8 cellular contexts compared by ENCODE assay signal in genomic region chr4:139295317-139296299, GRCh38. TPM values are rescaled to one million over a fixed set of nuclear protein-coding genes. Genes with fewer than 3 reads are reported as not detected.
DNase-seq lines count a peak whose midpoint lies in the region; ATAC-seq and TF ChIP-seq lines count a peak whose summit lies in the region.

No MANE protein-coding gene starts in this region.

- no TSS peak for BruUV-seq in Panc1 (replicated peaks; lab: Mats Ljungman, UMichigan)

- CTCF ChIA-PET in Panc1 (lab: Charles Lee) = interaction anchor here (0.6 to 1.4 kb wide), 5 partner anchors 15 to 265 kb away, joined by 3 to 8 read pairs (median 3); partner anchors contain the start of gene MGARP

- no peaks in the 10 kb centered on the region for H3K27me3 Mint-ChIP-seq in natural killer cell (ENCODE audit: low read depth in 2 of 2)

- H3K4me3 Mint-ChIP-seq in natural killer cell = peak overlapping the region; percentile 97

- peaks cover 23% of the 10 kb centered on the region for H3K79me2 ChIP-seq in DND-41 (ENCODE audit: insufficient read depth, low read length)
- peaks cover 4% of the 10 kb centered on the region for H3K79me2 ChIP-seq in fibroblast of lung (ENCODE audit: control insufficient read depth, insufficient read depth, low read length)

- H3K4me1 Mint-ChIP-seq in natural killer cell = peaks cover 21 to 25% of the 10 kb centered on the region in 2 donors

- H3K36me3 ChIP-seq in DND-41 (ENCODE audit: insufficient read depth, low read length) (peaks cover 33% of the 10 kb centered on the region), KOPT-K1 (ENCODE audit: insufficient read depth, low read length) (peaks cover 30% of the 10 kb centered on the region), Panc1 (ENCODE audit: control insufficient read depth, insufficient read depth, low read length) (peaks cover 7% of the 10 kb centered on the region), fibroblast of lung (ENCODE audit: control insufficient read depth, insufficient read depth, low read length) (no peaks in the 10 kb centered on the region)

- TF ChIP-seq CTCF in DND-41 (IDR thresholded peaks at IDR 0.05; ENCODE audit: borderline replicate concordance, extremely low read depth, low read length, poor library complexity, severe bottlenecking) (peak; percentile 98), Panc1 (IDR thresholded peaks at IDR 0.05) (peak; percentile 91), fibroblast of lung (conservative IDR thresholded peaks at IDR 0.05 in 1 of 2, IDR thresholded peaks at IDR 0.05 in 1 of 2; ENCODE audit: low read depth in 1 of 2, low read length in 2 of 2) (peak; percentile 84 to 87), natural killer cell (IDR thresholded peaks at IDR 0.05) (peak; percentile 95)

- DNase-seq in DND-41 (peak; percentile 97), Panc1 (ENCODE audit: low read depth, low spot score) (peak; percentile 64), activated T-helper 1 cell treated with Interleukin-2 at 50 U/mL for 16 hours (ENCODE audit: low read depth) (peak; percentile 96), fibroblast of lung (ENCODE audit: low read depth in 2 of 2) (peak; percentile 89 to 93), natural killer cell (peak; percentile 99)
- peak; percentile 81 to 95 (median 94) for DNase-seq in stimulated activated naive CD4-positive, alpha-beta T cell (lab: John Stamatoyannopoulos, UW)

- H3K4me3 ChIP-seq in DND-41 (ENCODE audit: low read depth in 1 of 2, low read length in 2 of 2) = peak overlapping the region; percentile 75 to 94
- H3K4me3 ChIP-seq in Panc1 (ENCODE audit: low read depth in 2 of 2, low read length in 2 of 2) = peak overlapping the region; percentile 71 to 90
- H3K4me3 ChIP-seq in fibroblast of lung (replicated peaks in 1 of 4; ENCODE audit: control extremely low read depth in 1 of 4, insufficient read depth in 1 of 4, low read depth in 3 of 4, low read length in 4 of 4) = peak overlapping the region; percentile 55 to 89 (median 76)

- H3K4me2 ChIP-seq in DND-41 (ENCODE audit: insufficient read depth, low read length) (peak overlapping the region; percentile 73), fibroblast of lung (ENCODE audit: extremely low read depth, insufficient read depth, low read length) (peak overlapping the region; percentile 98)

- intact Hi-C loops in Panc1 (cut with micrococcal nuclease; ENCODE audit: unreplicated experiment) (loop anchor here (1.0 kb wide), 1 partner anchor 66 kb away; no protein-coding TSS in a partner anchor), natural killer cell (cut with micrococcal nuclease) (loop anchor here (1.0 kb wide), 3 partner anchors 66 to 265 kb away; no protein-coding TSS in a partner anchor)

- H3K27ac ChIP-seq in DND-41 (ENCODE audit: low read length) (peak overlapping the region; percentile 93), KOPT-K1 (ENCODE audit: low read depth, low read length, poor library complexity, severe bottlenecking) (peak overlapping the region; percentile 80), Panc1 (ENCODE audit: low read length) (peak overlapping the region; percentile 90), fibroblast of lung (ENCODE audit: insufficient read depth, low read length) (peak overlapping the region; percentile 79)

- H3K9me3 ChIP-seq in DND-41 (ENCODE audit: insufficient read depth, low read length, severe bottlenecking) = no peaks in the 10 kb centered on the region
- H3K9me3 ChIP-seq in KOPT-K1 (ENCODE audit: insufficient read depth, low read length, poor library complexity, severe bottlenecking) = no peaks in the 10 kb centered on the region
- no peaks in the 10 kb centered on the region for H3K9me3 ChIP-seq in Panc1 (ENCODE audit: control insufficient read depth, insufficient read depth, low read depth, low read length)
- no peaks in the 10 kb centered on the region for H3K9me3 ChIP-seq in fibroblast of lung (ENCODE audit: control insufficient read depth, insufficient read depth, low read depth, low read length)

- in situ Hi-C loops in Panc1 (cut with HindIII; ENCODE audit: low pct_unique_long_range_greater_than_20kb, low sequenced_read_pairs) = no loop called here

- no peaks in the 10 kb centered on the region for H3K9me3 Mint-ChIP-seq in natural killer cell

- peak; percentile 97 for ATAC-seq in DND-41 (ENCODE audit: insufficient read depth, low read depth)
- peak; percentile 90 for ATAC-seq in GM21786 (IDR thresholded peaks at IDR 0.05; ENCODE audit: unreplicated experiment)
- ATAC-seq in Panc1 = peak; percentile 98
- peak; percentile 94 to 99 (median 97) for ATAC-seq in natural killer cell

- peaks cover 48% of the 10 kb centered on the region for H3K4me1 ChIP-seq in DND-41 (ENCODE audit: insufficient read depth, low read length)
- peaks cover 11% of the 10 kb centered on the region; the same call in 1 of the 2 replicates for H3K4me1 ChIP-seq in Panc1 (ENCODE audit: control insufficient read depth, insufficient read depth, low read length)
- peaks cover 14% of the 10 kb centered on the region for H3K4me1 ChIP-seq in fibroblast of lung (ENCODE audit: control insufficient read depth, extremely low read depth, insufficient read depth, low read length)

- H3K27me3 ChIP-seq in DND-41 (ENCODE audit: insufficient read depth, low read length, poor library complexity) (no peaks in the 10 kb centered on the region), Panc1 (ENCODE audit: control insufficient read depth, insufficient read depth, low read length) (no peaks in the 10 kb centered on the region), fibroblast of lung (ENCODE audit: control insufficient read depth, insufficient read depth, low read length) (no peaks in the 10 kb centered on the region)

- H3K9ac ChIP-seq in DND-41 (ENCODE audit: low read depth, low read length) (peak overlapping the region; percentile 83), fibroblast of lung (ENCODE audit: insufficient read depth, low read length) (peak overlapping the region; percentile 81)

- no peaks in the 10 kb centered on the region for H4K20me1 ChIP-seq in DND-41 (ENCODE audit: insufficient read depth, low read length)
- no peaks in the 10 kb centered on the region for H4K20me1 ChIP-seq in fibroblast of lung (ENCODE audit: control insufficient read depth, extremely low read depth, insufficient read depth, low read length)

- no peaks in the 10 kb centered on the region for H3K36me3 Mint-ChIP-seq in natural killer cell

- POLR2A ChIA-PET in Panc1 (lab: Charles Lee) = interaction anchor here (0.5 to 0.6 kb wide), 4 partner anchors 35 to 200 kb away, joined by 3 to 9 read pairs (median 4); no protein-coding TSS in a partner anchor

- H2AFZ ChIP-seq in DND-41 (ENCODE audit: low read depth, low read length) (peak overlapping the region; percentile 97), fibroblast of lung (ENCODE audit: low read length) (peak overlapping the region; percentile 72)

- peak overlapping the region; percentile 94 to 96 for H3K27ac Mint-ChIP-seq in natural killer cell

RNA-seq across cellular contexts. Expression of gene NAA15, which starts 5.7 kb away (rescaled TPM):
- total RNA-seq in Panc1 (2021; ENCODE audit: unreplicated experiment) (55.0 TPM), fibroblast of lung (23.1 and 25.4 TPM in 2 replicates), natural killer cell (10 to 100 TPM; 56.7 to 66.3 (median 61.9) TPM)
- 14.0 TPM for polyA plus RNA-seq in Panc1 (2012; ENCODE audit: insufficient read length)
- polyA plus RNA-seq in fibroblast of lung = 28.9 and 30.1 TPM in 2 replicates
- 25.3 and 31.9 TPM in 2 replicates for polyA plus RNA-seq in fibroblast of lung (2012)
- polyA minus RNA-seq in fibroblast of lung (ENCODE audit: low replicate concordance) = 1.4 and 6.6 TPM in 2 replicates

RNA-seq across cellular contexts. Expression of gene NDUFC1, which starts 6.7 kb away (rescaled TPM):
- total RNA-seq in Panc1 (2021; ENCODE audit: unreplicated experiment) = 56.5 TPM
- polyA plus RNA-seq in Panc1 (2012; ENCODE audit: insufficient read length) = 90.0 TPM
- total RNA-seq in fibroblast of lung = 34.7 and 47.9 TPM in 2 replicates
- 36.9 and 40.1 TPM in 2 replicates for polyA plus RNA-seq in fibroblast of lung
- polyA plus RNA-seq in fibroblast of lung (2012) = 88.8 and 95.7 TPM in 2 replicates
- 5.6 and 7.6 TPM in 2 replicates for polyA minus RNA-seq in fibroblast of lung (ENCODE audit: low replicate concordance)
- total RNA-seq in natural killer cell = 10 to 100 TPM; 14.0 to 15.8 (median 14.3) TPM

RNA-seq across cellular contexts. Expression of gene MGARP, which starts 15.6 kb away (rescaled TPM):
- 2.3 TPM for total RNA-seq in Panc1 (2021; ENCODE audit: unreplicated experiment)
- polyA plus RNA-seq in Panc1 (2012; ENCODE audit: insufficient read length) = 0.67 TPM
- total RNA-seq in fibroblast of lung = 12.3 and 15.2 TPM in 2 replicates
- 18.2 and 18.8 TPM in 2 replicates for polyA plus RNA-seq in fibroblast of lung
- polyA plus RNA-seq in fibroblast of lung (2012) = 12.3 and 13.1 TPM in 2 replicates
- 0.48 TPM in 1 of 2 replicates, not detected in the other for polyA minus RNA-seq in fibroblast of lung (ENCODE audit: low replicate concordance)
- under 1 TPM; 0.35 to 0.78 (median 0.63) TPM for total RNA-seq in natural killer cell

Comparison
In these comparisons a context has a peak if more than half of its experiments do, and no peak if none do; other contexts are left out.
1. Peak in every context shown above with its lines: DNase-seq, ATAC-seq, H3K4me3 ChIP-seq and H3K27ac ChIP-seq.